ENCODE assay signal across 20 cellular contexts in genomic region chr6:33742092-33742491, GRCh38. TPM values are rescaled to one million over a fixed set of nuclear protein-coding genes. Genes with fewer than 3 reads are reported as not detected.
DNase-seq lines count a peak whose midpoint lies in the region; ATAC-seq, FAIRE-seq and TF ChIP-seq lines count a peak whose summit lies in the region.
"Had no signal": no experiment of that assay in that cellular context is flagged by ENCODE, and none has a peak within 500 bp of the region (broad histone marks: within the 10 kb centered on the region; RNA-seq: fewer than 3 reads in every experiment).

No MANE protein-coding gene starts in this region.

- H3K27me3 ChIP-seq in heart right ventricle: peaks cover 0 to 14% (median 0%) of the 10 kb centered on the region in 7 donors
- H3K27me3 ChIP-seq in IMR-90 (ENCODE audit: control insufficient read depth, insufficient read depth, low read length): peaks cover 8% of the 10 kb centered on the region; the same call in 1 of the 2 replicates
- peaks cover 23 to 64% of the 10 kb centered on the region in 2 experiments; a peak in 4 of 5 replicates for H3K27me3 ChIP-seq in K562 (ENCODE audit: control insufficient read depth in 2 of 2, insufficient read depth in 2 of 2, low read length in 2 of 2)
- no peaks in the 10 kb centered on the region for H3K27me3 ChIP-seq in gastrocnemius medialis

- no peak overlapping the region for H4K8ac ChIP-seq in IMR-90 (ENCODE audit: low read depth in 2 of 2, low read length in 2 of 2)

- no peak overlapping the region for H2AK9ac ChIP-seq in IMR-90 (replicated peaks; ENCODE audit: low read depth, low read length, poor library complexity)

- DNase-seq in Right ventricle myocardium inferior (ENCODE audit: missing footprints): peak; percentile 64
- DNase-seq in heart right ventricle: no peak
- DNase-seq in IMR-90: no peak
- peak in 3 of 4 experiments; percentile 29 to 45 (median 37) for DNase-seq in K562 (ENCODE audit: extremely low read depth in 1 of 4, low spot score in 3 of 4)
- peak; percentile 73 to 84 for DNase-seq in gastrocnemius medialis
- DNase-seq in NCI-H1694 (lab: John Stamatoyannopoulos, UW): no peak
- no peak for DNase-seq in activated naive CD4-positive, alpha-beta T cell treated with anti-CD3 and anti-CD28 coated beads for 36 hours
- DNase-seq in germinal center (ENCODE audit: low spot score): no peak
- DNase-seq: COR-L47, DMS153, MV-4-11, NCI-H1436, NCI-H2081, NCI-H345, NCI-H774, SHP77 treated with DMSO at 0.1 percent for 48 hours had no signal

- no peak overlapping the region for H4K5ac ChIP-seq in IMR-90 (ENCODE audit: low read depth, low read length)

- BruUV-seq in IMR-90 (replicated peaks; lab: Mats Ljungman, UMichigan) (no TSS peak), K562 (replicated peaks; lab: Mats Ljungman, UMichigan) (no TSS peak)

- H3K9ac ChIP-seq in IMR-90 (ENCODE audit: low read depth, low read length) (no peak overlapping the region), K562 (ENCODE audit: insufficient read depth in 1 of 2, low read depth in 2 of 2, low read length in 2 of 2) (peak overlapping the region in 1 of 2 experiments; percentile 24; a peak in 1 of 4 replicates)

- peaks cover 15 to 84% (median 58%) of the 10 kb centered on the region in 9 donors for H3K4me1 ChIP-seq in heart right ventricle
- H3K4me1 ChIP-seq in IMR-90 (ENCODE audit: control insufficient read depth, insufficient read depth, low read length): peaks cover 22% of the 10 kb centered on the region
- peaks cover 9 to 11% of the 10 kb centered on the region in 2 experiments; a peak in 2 of 5 replicates for H3K4me1 ChIP-seq in K562 (replicated peaks in 1 of 2; ENCODE audit: control insufficient read depth in 2 of 2, insufficient read depth in 2 of 2, low read length in 2 of 2)
- H3K4me1 ChIP-seq in gastrocnemius medialis: peaks cover 36 to 47% of the 10 kb centered on the region in 2 donors

- no peak overlapping the region for H2AK5ac ChIP-seq in IMR-90 (ENCODE audit: low read depth, low read length)

- no peak overlapping the region for H3K18ac ChIP-seq in IMR-90 (ENCODE audit: low read depth, low read length)

- H3K36me3 ChIP-seq in heart right ventricle (no peaks in the 10 kb centered on the region), IMR-90 (ENCODE audit: control insufficient read depth, insufficient read depth, low read length) (no peaks in the 10 kb centered on the region), K562 (ENCODE audit: control insufficient read depth, insufficient read depth, low read length) (no peaks in the 10 kb centered on the region), gastrocnemius medialis (peaks cover 0 to 39% of the 10 kb centered on the region in 2 donors)

- H3K4me2 ChIP-seq in IMR-90 (ENCODE audit: low read depth, low read length) (no peak overlapping the region), K562 (ENCODE audit: insufficient read depth, low read length) (no peak overlapping the region)
- H3K4me2 ChIP-seq: A549 had no signal

- in situ Hi-C loops in IMR-90 (cut with MboI; ENCODE audit: low sequenced_read_pairs) (no loop called here), K562 (cut with MboI) (no loop called here), gastrocnemius medialis (cut with MboI; ENCODE audit: low sequenced_read_pairs in 4 of 4) (loop anchor here in 1 of 4 donors (25.0 kb wide), 1 partner anchor 545 kb away; no protein-coding TSS in a partner anchor)

- dilution Hi-C loops in IMR-90 (cut with HindIII; ENCODE audit: low sequenced_read_pairs, unreplicated experiment): no loop called here

- no peak for TF ChIP-seq CTCF in heart right ventricle (IDR thresholded peaks at IDR 0.05)
- no peak for TF ChIP-seq CTCF in IMR-90 (conservative IDR thresholded peaks at IDR 0.05; ENCODE audit: low read depth, low read length)
- no peak for TF ChIP-seq CTCF in K562 (IDR thresholded peaks at IDR 0.05 in 2 of 3, conservative IDR thresholded peaks at IDR 0.05 in 1 of 3; ENCODE audit: insufficient read depth in 2 of 3, low read depth in 1 of 3, low read length in 3 of 3)
- no peak for TF ChIP-seq CTCF in gastrocnemius medialis (IDR thresholded peaks at IDR 0.05 in 4 of 5, conservative IDR thresholded peaks at IDR 0.05 in 1 of 5)

- H2BK120ac ChIP-seq in IMR-90 (ENCODE audit: low read depth, low read length): no peak overlapping the region

- no peaks in the 10 kb centered on the region for H3K27me3 Mint-ChIP-seq in activated naive CD4-positive, alpha-beta T cell treated with anti-CD3 and anti-CD28 coated beads for 36 hours (ENCODE audit: low read depth)

- no peaks in the 10 kb centered on the region; the same call in 1 of the 2 replicates for H4K20me1 ChIP-seq in IMR-90 (ENCODE audit: insufficient read depth, low read length)
- H4K20me1 ChIP-seq in K562 (replicated peaks; ENCODE audit: control insufficient read depth, insufficient read depth, low read length): peaks cover 10% of the 10 kb centered on the region

- H2AFZ ChIP-seq in IMR-90 (replicated peaks; ENCODE audit: low read length, poor library complexity) (peak overlapping the region; percentile 10), K562 (ENCODE audit: low read depth, low read length) (no peak overlapping the region)

- no peak overlapping the region for H3K56ac ChIP-seq in IMR-90 (ENCODE audit: extremely low read depth, insufficient read depth, low read length)

- H3K9me3 ChIP-seq in heart right ventricle (no peaks in the 10 kb centered on the region), IMR-90 (ENCODE audit: control insufficient read depth, insufficient read depth, low read length) (no peaks in the 10 kb centered on the region), K562 (replicated peaks; ENCODE audit: control insufficient read depth, insufficient read depth, low read depth, low read length) (no peaks in the 10 kb centered on the region), gastrocnemius medialis (no peaks in the 10 kb centered on the region)
- H3K9me3 ChIP-seq: A549 had no signal

- no peak for TF ChIP-seq EP300 in K562 (IDR thresholded peaks at IDR 0.05; ENCODE audit: low read length)

- H3K4ac ChIP-seq in IMR-90 (ENCODE audit: low read depth, low read length): no peak overlapping the region

- peaks cover 8% of the 10 kb centered on the region for H3K9me1 ChIP-seq in IMR-90 (ENCODE audit: insufficient read depth, low read length)
- H3K9me1 ChIP-seq in K562 (ENCODE audit: control insufficient read depth, insufficient read depth, low read length): peaks cover 2% of the 10 kb centered on the region

- no peak overlapping the region for H2BK5ac ChIP-seq in IMR-90 (ENCODE audit: low read depth, low read length, poor library complexity, severe bottlenecking)

- no peaks in the 10 kb centered on the region for H3K9me3 Mint-ChIP-seq in activated naive CD4-positive, alpha-beta T cell treated with anti-CD3 and anti-CD28 coated beads for 36 hours
- H3K9me3 Mint-ChIP-seq: CD14-positive monocyte had no signal

- POLR2A ChIA-PET in IMR-90 (lab: Charles Lee; ENCODE audit: unreplicated experiment): no interaction called here
- POLR2A ChIA-PET in K562 (lab: Yijun Ruan, JAX): interaction anchor here (0.6 to 1.1 kb wide), 2 partner anchors 31 to 1430 kb away, joined by 3 read pairs; partner anchors contain the start of gene UQCC2

- no peaks in the 10 kb centered on the region for H3K36me3 Mint-ChIP-seq in activated naive CD4-positive, alpha-beta T cell treated with anti-CD3 and anti-CD28 coated beads for 36 hours (ENCODE audit: low read depth)
- H3K36me3 Mint-ChIP-seq: CD14-positive monocyte had no signal

- H3K4me3 ChIP-seq in heart right ventricle (no peak overlapping the region), IMR-90 (ENCODE audit: insufficient read depth, low read depth, low read length) (no peak overlapping the region), K562 (no peak overlapping the region), gastrocnemius medialis (peak overlapping the region; percentile 59 to 88 (median 76))
- H3K4me3 ChIP-seq: A549 had no signal

- H3K4me1 Mint-ChIP-seq in activated naive CD4-positive, alpha-beta T cell treated with anti-CD3 and anti-CD28 coated beads for 36 hours (ENCODE audit: low read depth): peaks cover 2% of the 10 kb centered on the region

- no peak overlapping the region for H3K27ac Mint-ChIP-seq in activated naive CD4-positive, alpha-beta T cell treated with anti-CD3 and anti-CD28 coated beads for 36 hours
- H3K27ac Mint-ChIP-seq: CD14-positive monocyte had no signal

- no peaks in the 10 kb centered on the region for H3K79me2 ChIP-seq in K562 (ENCODE audit: control insufficient read depth, insufficient read depth, low read length)

- TF ChIP-seq POLR2A in IMR-90 (IDR thresholded peaks at IDR 0.05; ENCODE audit: low read depth, low read length) (no peak), K562 (conservative IDR thresholded peaks at IDR 0.05) (no peak), gastrocnemius medialis (IDR thresholded peaks at IDR 0.05) (peak in 1 of 2 donors; percentile 79)

- 36 to 39% methylated on average over 9 of the region's 9 CpGs for WGBS in heart right ventricle, 2 donors
- 71% methylated on average over 6 of the region's 9 CpGs; no CpG with 5 or more reads in 1 of the 2 experiments for WGBS in IMR-90 (ENCODE audit: extremely low coverage in 2 of 2, insufficient read length in 1 of 2), 2 experiments
- 2% methylated on average over 9 of the region's 9 CpGs for WGBS in K562 (ENCODE audit: insufficient coverage, low coverage, missing lambda C conversion rate)

- no peaks in the 10 kb centered on the region; a peak in 1 of 4 replicates for H3K79me1 ChIP-seq in IMR-90 (ENCODE audit: low read depth in 1 of 2, low read length in 2 of 2)

- H4K91ac ChIP-seq in IMR-90 (ENCODE audit: insufficient read depth, low read depth, low read length): no peak overlapping the region

- no peak overlapping the region for H2BK15ac ChIP-seq in IMR-90 (ENCODE audit: low read depth, low read length)

- intact Hi-C loops in Right ventricle myocardium inferior (cut with DNase I) (no loop called here), heart right ventricle (cut with DNase I) (no loop called here), IMR-90 (cut with micrococcal nuclease) (no loop called here), K562 (cut with micrococcal nuclease) (no loop called here), gastrocnemius medialis (cut with DNase I; ENCODE audit: low total_unique reads) (loop anchor here (5.0 to 10.0 kb wide), 2 partner anchors 1623 to 1925 kb away; partner anchors contain the start of genes HSPA1A and HSPA1L)
- intact Hi-C loops in activated naive CD4-positive, alpha-beta T cell treated with anti-CD3 and anti-CD28 coated beads for 36 hours (cut with micrococcal nuclease): loop anchor here (10.0 kb wide), 1 partner anchor 413 kb away; no protein-coding TSS in a partner anchor

- FAIRE-seq in K562 (lab: Jason Lieb, UNC): no peak
- FAIRE-seq: A549, GM12892 had no signal

- no peak overlapping the region for H3K14ac ChIP-seq in IMR-90 (replicated peaks; ENCODE audit: low read depth, low read length)

- no peak for ATAC-seq in Right ventricle myocardium inferior
- no peak for ATAC-seq in heart right ventricle
- no peak for ATAC-seq in IMR-90 (ENCODE audit: low read depth)
- ATAC-seq in K562: peak; percentile 43; the same call in 2 of the 3 replicates
- ATAC-seq in gastrocnemius medialis: no peak
- ATAC-seq: A549, Panc1 had no signal

- H3K23ac ChIP-seq in IMR-90 (ENCODE audit: low read depth, low read length): no peak overlapping the region

- H2BK20ac ChIP-seq in IMR-90 (ENCODE audit: low read depth, low read length): no peak overlapping the region

- no peak for TF ChIP-seq RAD21 in IMR-90 (IDR thresholded peaks at IDR 0.05; ENCODE audit: low read length)
- no peak for TF ChIP-seq RAD21 in K562 (CRISPR knock-in tag; conservative IDR thresholded peaks at IDR 0.05 in 1 of 2, IDR thresholded peaks at IDR 0.05 in 1 of 2)

- peak overlapping the region in 2 of 10 donors; percentile 1 to 90 for H3K27ac ChIP-seq in heart right ventricle
- H3K27ac ChIP-seq in IMR-90 (ENCODE audit: insufficient read depth, low read length): no peak overlapping the region
- no peak overlapping the region for H3K27ac ChIP-seq in K562 (ENCODE audit: extremely low read depth, low read depth, low read length)
- H3K27ac ChIP-seq in gastrocnemius medialis: peak overlapping the region; percentile 98 to 100 (median 100)
- H3K27ac ChIP-seq: A549 had no signal

- no peak overlapping the region for H3K4me3 Mint-ChIP-seq in activated naive CD4-positive, alpha-beta T cell treated with anti-CD3 and anti-CD28 coated beads for 36 hours

- CTCF ChIA-PET in IMR-90 (lab: Yijun Ruan, JAX) (no interaction called here), K562 (lab: Yijun Ruan, JAX; ENCODE audit: low intra/inter-chr PET ratio) (no interaction called here)
- CTCF ChIA-PET in activated naive CD4-positive, alpha-beta T cell treated with anti-CD3 and anti-CD28 coated beads for 36 hours (lab: Charles Lee): interaction anchor here (0.6 to 2.9 kb wide), 3 partner anchors 28 to 49 kb away, joined by 3 to 17 read pairs (median 3); partner anchors contain the start of gene UQCC2

RNA-seq across cellular contexts. Expression of gene IP6K3, which starts 4.6 kb away (rescaled TPM):
- 47.6 TPM for total RNA-seq in Right ventricle myocardium inferior
- total RNA-seq in heart right ventricle: 10 to 100 TPM; 15.9 to 55.7 (median 27.5) TPM
- polyA plus RNA-seq in heart right ventricle: 10 to 100 TPM; 18.4 to 32.6 TPM
- total RNA-seq in IMR-90 (2012; rRNA removed): 0.18 and 0.28 TPM in 2 replicates
- 0.51 and 0.52 TPM in 2 replicates for polyA plus RNA-seq in IMR-90 (2012; rRNA removed)
- polyA plus RNA-seq in IMR-90 (2012; cell fraction: cytosol; rRNA removed): 0.22 and 0.62 TPM in 2 replicates
- 0.39 and 0.49 TPM in 2 replicates for polyA plus RNA-seq in IMR-90 (2012; cell fraction: nucleus; rRNA removed; ENCODE audit: low replicate concordance)
- total RNA-seq in K562 (2011; cell fraction: chromatin; rRNA removed; ENCODE audit: low replicate concordance): not detected in 2 replicates
- total RNA-seq in K562 (2011; cell fraction: nucleolus; rRNA removed): not detected in 2 replicates
- total RNA-seq in K562 (2011; cell fraction: nucleoplasm; rRNA removed): not detected in 2 replicates
- not detected in 2 replicates for total RNA-seq in K562 (2014; rRNA removed)
- not detected in 2 replicates for total RNA-seq in K562 (2014; rRNA removed; fragmentation: Illumina TruSeq; extraction: Trizol)
- not detected in 2 replicates for total RNA-seq in K562 (2015; rRNA removed; fragmentation: Illumina TruSeq; extraction: Trizol)
- total RNA-seq in K562 (2021): not detected in 2 replicates
- not detected in 2 replicates for polyA plus RNA-seq in K562 (2011; rRNA removed)
- polyA plus RNA-seq in K562 (2011; cell fraction: cytosol; rRNA removed): not detected in 2 replicates
- polyA plus RNA-seq in K562 (2011; cell fraction: nucleus; rRNA removed): not detected in 2 replicates
- polyA plus RNA-seq in K562 (2012): not detected in 2 replicates
- polyA plus RNA-seq in K562 (2014; fragmentation: Illumina TruSeq; extraction: Trizol): not detected in 2 replicates
- polyA plus RNA-seq in K562 (2014; fragmentation: Nextera tagmentation; extraction: Ambion mirVana): not detected
- polyA plus RNA-seq in K562 (2014; rRNA removed): not detected in 2 replicates
- polyA minus RNA-seq in K562 (2011; rRNA and poly(A)+ RNA removed): not detected in 2 replicates
- not detected in 2 replicates for polyA minus RNA-seq in K562 (2011; cell fraction: cytosol; rRNA and poly(A)+ RNA removed)
- not detected in 2 replicates for polyA minus RNA-seq in K562 (2011; cell fraction: nucleus; rRNA and poly(A)+ RNA removed)
- 100 to 1,000 TPM; 287 to 570 (median 348) TPM for total RNA-seq in gastrocnemius medialis
- total RNA-seq in activated naive CD4-positive, alpha-beta T cell treated with anti-CD3 and anti-CD28 coated beads for 36 hours: not detected
- polyA plus RNA-seq: CD14-positive monocyte had no signal

RNA-seq across cellular contexts. Expression of gene UQCC2, which starts 30.6 kb away (rescaled TPM):
- 215 TPM for total RNA-seq in Right ventricle myocardium inferior
- total RNA-seq in heart right ventricle: 100 to 1,000 TPM; 222 to 328 (median 245) TPM
- 100 to 1,000 TPM; 200 to 598 TPM for polyA plus RNA-seq in heart right ventricle
- 13.8 and 23.1 TPM in 2 replicates for total RNA-seq in IMR-90 (2012; rRNA removed)
- 34.5 and 44.5 TPM in 2 replicates for polyA plus RNA-seq in IMR-90 (2012; rRNA removed)
- 28.0 and 38.5 TPM in 2 replicates for polyA plus RNA-seq in IMR-90 (2012; cell fraction: cytosol; rRNA removed)
- polyA plus RNA-seq in IMR-90 (2012; cell fraction: nucleus; rRNA removed; ENCODE audit: low replicate concordance): 18.4 and 25.0 TPM in 2 replicates
- total RNA-seq in K562 (2011; cell fraction: chromatin; rRNA removed; ENCODE audit: low replicate concordance): 19.9 and 36.1 TPM in 2 replicates
- 29.5 and 31.9 TPM in 2 replicates for total RNA-seq in K562 (2011; cell fraction: nucleolus; rRNA removed)
- 27.8 and 33.5 TPM in 2 replicates for total RNA-seq in K562 (2011; cell fraction: nucleoplasm; rRNA removed)
- total RNA-seq in K562 (2014; rRNA removed): 63.3 and 92.9 TPM in 2 replicates
- 140 and 158 TPM in 2 replicates for total RNA-seq in K562 (2014; rRNA removed; fragmentation: Illumina TruSeq; extraction: Trizol)
- total RNA-seq in K562 (2015; rRNA removed; fragmentation: Illumina TruSeq; extraction: Trizol): 113 and 133 TPM in 2 replicates
- 161 and 179 TPM in 2 replicates for total RNA-seq in K562 (2021)
- polyA plus RNA-seq in K562 (2011; rRNA removed): 128 and 161 TPM in 2 replicates
- polyA plus RNA-seq in K562 (2011; cell fraction: cytosol; rRNA removed): 49.2 and 81.5 TPM in 2 replicates
- polyA plus RNA-seq in K562 (2011; cell fraction: nucleus; rRNA removed): 67.5 and 72.8 TPM in 2 replicates
- 166 and 322 TPM in 2 replicates for polyA plus RNA-seq in K562 (2012)
- polyA plus RNA-seq in K562 (2014; fragmentation: Illumina TruSeq; extraction: Trizol): 110 and 119 TPM in 2 replicates
- polyA plus RNA-seq in K562 (2014; fragmentation: Nextera tagmentation; extraction: Ambion mirVana): 100 to 1,000 TPM; 832 to 927 TPM
- 58.5 and 98.3 TPM in 2 replicates for polyA plus RNA-seq in K562 (2014; rRNA removed)
- polyA minus RNA-seq in K562 (2011; rRNA and poly(A)+ RNA removed): 17.7 and 23.0 TPM in 2 replicates
- polyA minus RNA-seq in K562 (2011; cell fraction: cytosol; rRNA and poly(A)+ RNA removed): 19.1 and 24.0 TPM in 2 replicates
- 17.8 and 17.9 TPM in 2 replicates for polyA minus RNA-seq in K562 (2011; cell fraction: nucleus; rRNA and poly(A)+ RNA removed)
- total RNA-seq in gastrocnemius medialis: 100 to 1,000 TPM in 1 of 4 donors, 10 to 100 TPM in 3; 50.7 to 101 (median 63.5) TPM
- total RNA-seq in activated naive CD4-positive, alpha-beta T cell treated with anti-CD3 and anti-CD28 coated beads for 36 hours: 100 to 1,000 TPM; 199 to 205 TPM

RNA-seq across cellular contexts. Expression of gene LEMD2, which starts 46.8 kb away (rescaled TPM):
- total RNA-seq in Right ventricle myocardium inferior (23.2 TPM), heart right ventricle (10 to 100 TPM; 18.5 to 32.1 (median 25.6) TPM), IMR-90 (2012; rRNA removed) (24.4 and 26.5 TPM in 2 replicates), K562 (2014; rRNA removed) (30.8 and 42.0 TPM in 2 replicates), K562 (2014; rRNA removed; fragmentation: Illumina TruSeq; extraction: Trizol) (24.3 and 28.2 TPM in 2 replicates), K562 (2015; rRNA removed; fragmentation: Illumina TruSeq; extraction: Trizol) (36.4 and 44.5 TPM in 2 replicates), K562 (2021) (36.4 and 42.6 TPM in 2 replicates), gastrocnemius medialis (10 to 100 TPM; 34.1 to 39.1 (median 38.1) TPM)
- polyA plus RNA-seq in heart right ventricle (10 to 100 TPM; 39.2 to 45.9 TPM), IMR-90 (2012; rRNA removed) (37.8 and 43.6 TPM in 2 replicates), K562 (2011; rRNA removed) (46.3 and 50.4 TPM in 2 replicates), K562 (2014; fragmentation: Illumina TruSeq; extraction: Trizol) (26.4 and 26.7 TPM in 2 replicates), K562 (2014; fragmentation: Nextera tagmentation; extraction: Ambion mirVana) (under 1 TPM; 0.32 to 0.37 TPM), K562 (2014; rRNA removed) (34.3 and 41.4 TPM in 2 replicates)
- 30.9 and 55.6 TPM in 2 replicates for polyA plus RNA-seq in IMR-90 (2012; cell fraction: cytosol; rRNA removed)
- polyA plus RNA-seq in IMR-90 (2012; cell fraction: nucleus; rRNA removed; ENCODE audit: low replicate concordance): 98.1 and 109 TPM in 2 replicates
- 110 and 155 TPM in 2 replicates for total RNA-seq in K562 (2011; cell fraction: chromatin; rRNA removed; ENCODE audit: low replicate concordance)
- total RNA-seq in K562 (2011; cell fraction: nucleolus; rRNA removed): 95.4 and 123 TPM in 2 replicates
- total RNA-seq in K562 (2011; cell fraction: nucleoplasm; rRNA removed): 110 and 121 TPM in 2 replicates
- polyA plus RNA-seq in K562 (2011; cell fraction: cytosol; rRNA removed): 30.6 and 34.6 TPM in 2 replicates
- 121 and 133 TPM in 2 replicates for polyA plus RNA-seq in K562 (2011; cell fraction: nucleus; rRNA removed)
- 30.2 and 57.3 TPM in 2 replicates for polyA plus RNA-seq in K562 (2012)
- 32.2 and 37.5 TPM in 2 replicates for polyA minus RNA-seq in K562 (2011; rRNA and poly(A)+ RNA removed)
- polyA minus RNA-seq in K562 (2011; cell fraction: cytosol; rRNA and poly(A)+ RNA removed): 16.3 and 23.9 TPM in 2 replicates
- polyA minus RNA-seq in K562 (2011; cell fraction: nucleus; rRNA and poly(A)+ RNA removed): 53.7 and 96.3 TPM in 2 replicates
- 10 to 100 TPM; 64.0 to 66.3 TPM for total RNA-seq in activated naive CD4-positive, alpha-beta T cell treated with anti-CD3 and anti-CD28 coated beads for 36 hours

Comparison
In these comparisons a context has a peak if more than half of its experiments do, and no peak if none do; other contexts are left out.
1. DNase-seq: peak in Right ventricle myocardium inferior (single experiment), K562 (3 of 4) and gastrocnemius medialis (2 of 2); none in heart right ventricle (0 of 2), IMR-90 (single experiment), NCI-H1694 (single experiment), activated naive CD4-positive, alpha-beta T cell treated with anti-CD3 and anti-CD28 coated beads for 36 hours (single experiment) and germinal center (single experiment).
2. H3K27ac ChIP-seq: peak in gastrocnemius medialis (4 of 4); none in IMR-90 (single experiment) and K562 (single experiment).
3. H3K4me3 ChIP-seq: peak in gastrocnemius medialis (4 of 4); none in heart right ventricle (0 of 10), IMR-90 (single experiment) and K562 (single experiment).
4. RNA of gene IP6K3, which starts 4.6 kb away (total RNA-seq): 287 to 570 TPM in gastrocnemius medialis, 47.6 TPM in Right ventricle myocardium inferior (single experiment) and 15.9 to 55.7 TPM in heart right ventricle; 0.18 to 0.28 TPM in IMR-90, not detected in K562 and not detected in activated naive CD4-positive, alpha-beta T cell treated with anti-CD3 and anti-CD28 coated beads for 36 hours; every median in the first group is over 10 times any median in the second.
5. intact Hi-C loops: an anchor here in gastrocnemius medialis (5.0 to 10.0 kb wide) and activated naive CD4-positive, alpha-beta T cell treated with anti-CD3 and anti-CD28 coated beads for 36 hours (10.0 kb wide); none called in Right ventricle myocardium inferior, heart right ventricle, IMR-90 and K562.